ENCODE assay signal across 13 cellular contexts in the genomic region with DNA sequence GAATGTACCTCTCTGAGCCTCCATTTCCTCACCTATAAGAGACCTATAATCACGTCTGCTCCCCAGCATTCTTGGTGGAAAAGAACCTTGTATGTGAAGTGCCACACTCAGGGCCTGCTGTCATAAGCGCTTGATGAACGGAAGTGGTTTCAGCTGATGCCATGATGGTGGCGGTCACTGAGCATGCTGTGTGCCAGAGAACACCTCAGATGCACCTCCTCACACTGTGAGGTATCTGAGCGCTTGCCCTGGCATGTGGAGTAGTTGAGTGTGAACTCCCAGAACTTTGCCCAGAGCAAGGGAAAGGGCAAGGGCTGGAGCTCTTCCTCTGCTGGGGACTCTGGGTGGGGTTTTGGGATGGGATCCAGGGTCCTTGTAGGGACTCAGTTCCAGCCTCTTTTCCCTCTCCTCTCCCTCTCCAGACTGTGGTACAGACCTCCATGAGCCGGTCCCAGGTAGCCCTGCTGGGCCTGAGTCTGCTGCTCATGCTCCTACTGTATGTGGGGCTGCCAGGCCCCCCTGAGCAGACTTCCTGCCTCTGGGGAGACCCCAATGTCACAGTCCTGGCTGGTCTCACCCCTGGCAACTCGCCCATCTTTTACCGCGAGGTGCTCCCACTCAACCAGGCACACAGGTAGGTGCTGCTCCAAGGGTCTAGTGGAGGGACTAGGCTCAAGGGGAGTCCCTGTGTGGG. TPM values are rescaled to one million over a fixed set of nuclear protein-coding genes. Genes with fewer than 3 reads are reported as not detected.
A peak's percentile ranks its signal among the peaks of the same experiment; 100 is the strongest.
DNase-seq lines count a peak whose midpoint lies in the region; ATAC-seq and TF ChIP-seq lines count a peak whose summit lies in the region.
"Had no signal": no experiment of that assay in that cellular context is flagged by ENCODE, and none has a peak within 500 bp of the region (broad histone marks: within the 10 kb centered on the region; RNA-seq: fewer than 3 reads in every experiment).

No MANE protein-coding gene starts in this region.

- H3K4me1 Mint-ChIP-seq in activated CD4-positive, alpha-beta T cell treated with anti-CD3 and anti-CD28 coated beads for 36 hours = peaks cover 37% of the 10 kb centered on the region
- peaks cover 40% of the 10 kb centered on the region for H3K4me1 Mint-ChIP-seq in central memory CD8-positive, alpha-beta T cell
- H3K4me1 Mint-ChIP-seq in neural progenitor cell = peaks cover 33% of the 10 kb centered on the region

- no peaks in the 10 kb centered on the region for H3K27me3 Mint-ChIP-seq in activated CD4-positive, alpha-beta T cell treated with anti-CD3 and anti-CD28 coated beads for 36 hours
- H3K27me3 Mint-ChIP-seq in central memory CD8-positive, alpha-beta T cell = no peaks in the 10 kb centered on the region
- H3K27me3 Mint-ChIP-seq in neural progenitor cell (ENCODE audit: insufficient read depth, low read depth) = peaks cover 7% of the 10 kb centered on the region

- no peaks in the 10 kb centered on the region for H3K9me3 Mint-ChIP-seq in activated CD4-positive, alpha-beta T cell treated with anti-CD3 and anti-CD28 coated beads for 36 hours (ENCODE audit: low read depth)
- H3K9me3 Mint-ChIP-seq in central memory CD8-positive, alpha-beta T cell = no peaks in the 10 kb centered on the region
- H3K9me3 Mint-ChIP-seq in neural progenitor cell = no peaks in the 10 kb centered on the region

- H3F3A ChIP-seq in neural progenitor cell (ENCODE audit: low read depth) = peaks cover 43% of the 10 kb centered on the region

- POLR2A ChIA-PET in activated CD4-positive, alpha-beta T cell treated with anti-CD3 and anti-CD28 coated beads for 36 hours (lab: Charles Lee) = interaction anchor here (0.6 to 1.1 kb wide), 3 partner anchors 15 to 300 kb away, joined by 3 to 4 read pairs (median 3); no protein-coding TSS in a partner anchor

- CTCF ChIA-PET in activated CD4-positive, alpha-beta T cell treated with anti-CD3 and anti-CD28 coated beads for 36 hours (lab: Charles Lee) = interaction anchor here (0.5 to 1.0 kb wide), 2 partner anchors 8 to 65 kb away, joined by 3 read pairs; no protein-coding TSS in a partner anchor

- no peak overlapping the region for H3K9ac ChIP-seq in neural progenitor cell

- H3K36me3 ChIP-seq in neural progenitor cell = no peaks in the 10 kb centered on the region
- H3K36me3 ChIP-seq: left lung, thoracic aorta had no signal

- no peak overlapping the region for H3K27ac ChIP-seq in neural progenitor cell
- H3K27ac ChIP-seq: left lung had no signal

- no peak overlapping the region for H3K4me2 ChIP-seq in neural progenitor cell

- DNase-seq in activated CD4-positive, alpha-beta T cell treated with anti-CD3 and anti-CD28 coated beads for 36 hours = peak; percentile 56
- DNase-seq in activated CD4-positive, alpha-beta T cell treated with anti-CD3 and anti-CD28 coated beads for 4 hours = no peak
- DNase-seq in activated CD4-positive, alpha-beta T cell treated with anti-CD3 and anti-CD28 coated beads, Interleukin-2, amount 50 U/mL, for 1 hour = peak; percentile 34
- no peak for DNase-seq in central memory CD8-positive, alpha-beta T cell (ENCODE audit: low spot score in 2 of 2)
- DNase-seq in neural progenitor cell (ENCODE audit: low spot score) (no peak), NAMALWA (ENCODE audit: low spot score) (no peak)
- DNase-seq: heart right ventricle, left lung, NCI-H1105, NCI-H446 had no signal

- TF ChIP-seq CTCF in neural progenitor cell (IDR thresholded peaks at IDR 0.05) = no peak

- no peaks in the 10 kb centered on the region for H4K20me1 ChIP-seq in neural progenitor cell (ENCODE audit: low read depth)

- H3K4me3 ChIP-seq in neural progenitor cell = no peak overlapping the region
- H3K4me3 ChIP-seq: heart right ventricle, left lung, thoracic aorta had no signal

- H3K4me3 Mint-ChIP-seq in activated CD4-positive, alpha-beta T cell treated with anti-CD3 and anti-CD28 coated beads for 36 hours = no peak overlapping the region
- peak overlapping the region; percentile 40 for H3K4me3 Mint-ChIP-seq in central memory CD8-positive, alpha-beta T cell
- H3K4me3 Mint-ChIP-seq in neural progenitor cell = peak overlapping the region; percentile 41

- H3K36me3 Mint-ChIP-seq in activated CD4-positive, alpha-beta T cell treated with anti-CD3 and anti-CD28 coated beads for 36 hours (ENCODE audit: low read depth) = peaks cover 6% of the 10 kb centered on the region
- peaks cover 18% of the 10 kb centered on the region for H3K36me3 Mint-ChIP-seq in central memory CD8-positive, alpha-beta T cell (ENCODE audit: insufficient read depth)
- H3K36me3 Mint-ChIP-seq in neural progenitor cell = peaks cover 3% of the 10 kb centered on the region

- H3K27me3 ChIP-seq in neural progenitor cell = peaks cover 39% of the 10 kb centered on the region
- H3K27me3 ChIP-seq: heart right ventricle, left lung had no signal

- peak overlapping the region; percentile 44 for H3K27ac Mint-ChIP-seq in activated CD4-positive, alpha-beta T cell treated with anti-CD3 and anti-CD28 coated beads for 36 hours
- H3K27ac Mint-ChIP-seq in central memory CD8-positive, alpha-beta T cell (ENCODE audit: low read depth) = peak overlapping the region; percentile 21
- peak overlapping the region; percentile 47 for H3K27ac Mint-ChIP-seq in neural progenitor cell

- intact Hi-C loops in activated CD4-positive, alpha-beta T cell treated with anti-CD3 and anti-CD28 coated beads for 36 hours (cut with DNase I, micrococcal nuclease) = loop anchor here in 1 of 2 experiments (10.0 kb wide), 2 partner anchors 583 to 707 kb away; partner anchors contain the start of genes GNL3, PBRM1 and RBM15B

- no peaks in the 10 kb centered on the region for H3K9me3 ChIP-seq in neural progenitor cell (ENCODE audit: low read depth)
- H3K9me3 ChIP-seq: heart right ventricle, left lung, thoracic aorta had no signal

- no peak for ATAC-seq in activated CD4-positive, alpha-beta T cell treated with anti-CD3 and anti-CD28 coated beads for 36 hours
- peak; percentile 47 for ATAC-seq in central memory CD8-positive, alpha-beta T cell (replicated peaks; ENCODE audit: extremely low read depth, poor library complexity, severe bottlenecking)
- no peak for ATAC-seq in GM19463 (IDR thresholded peaks at IDR 0.05; ENCODE audit: unreplicated experiment)
- ATAC-seq in GM21515 (IDR thresholded peaks at IDR 0.05; ENCODE audit: unreplicated experiment) = no peak
- ATAC-seq: heart right ventricle, left lung had no signal

- H3K4me1 ChIP-seq in neural progenitor cell = peaks cover 30% of the 10 kb centered on the region

- no peak overlapping the region for H2AFZ ChIP-seq in neural progenitor cell (replicated peaks)

- no peaks in the 10 kb centered on the region for H3K79me2 ChIP-seq in neural progenitor cell (ENCODE audit: low read depth)

RNA-seq across cellular contexts. Expression of gene ABHD14A, which starts 2.7 kb away (rescaled TPM):
- total RNA-seq in activated CD4-positive, alpha-beta T cell treated with anti-CD3 and anti-CD28 coated beads for 36 hours = 1 to 10 TPM; 6.3 to 7.5 TPM
- total RNA-seq in neural progenitor cell (ENCODE audit: low replicate concordance) = 4.0 and 14.7 TPM in 2 replicates

RNA-seq across cellular contexts. Expression of gene ABHD14B, which starts 3.7 kb away (rescaled TPM):
- total RNA-seq in activated CD4-positive, alpha-beta T cell treated with anti-CD3 and anti-CD28 coated beads for 36 hours = 10 to 100 TPM; 62.4 to 65.0 TPM
- 6.0 and 8.3 TPM in 2 replicates for total RNA-seq in neural progenitor cell (ENCODE audit: low replicate concordance)

RNA-seq across cellular contexts. Expression of gene ACY1, which starts 5.7 kb away (rescaled TPM):
- 10 to 100 TPM; 61.5 to 90.0 TPM for total RNA-seq in activated CD4-positive, alpha-beta T cell treated with anti-CD3 and anti-CD28 coated beads for 36 hours
- total RNA-seq in neural progenitor cell (ENCODE audit: low replicate concordance) = 17.3 and 31.8 TPM in 2 replicates

RNA-seq across cellular contexts. Expression of gene PCBP4, which starts 10.3 kb away (rescaled TPM):
- 10 to 100 TPM; 12.5 to 13.6 TPM for total RNA-seq in activated CD4-positive, alpha-beta T cell treated with anti-CD3 and anti-CD28 coated beads for 36 hours
- 30.5 and 82.3 TPM in 2 replicates for total RNA-seq in neural progenitor cell (ENCODE audit: low replicate concordance)

RNA-seq across cellular contexts. Expression of gene RPL29, which starts 18.1 kb away (rescaled TPM):
- 1,000 to 10,000 TPM; 1,975 to 2,071 TPM for total RNA-seq in activated CD4-positive, alpha-beta T cell treated with anti-CD3 and anti-CD28 coated beads for 36 hours
- total RNA-seq in neural progenitor cell (ENCODE audit: low replicate concordance) = 1,431 and 2,019 TPM in 2 replicates

Comparison
In these comparisons a context has a peak if more than half of its experiments do, and no peak if none do; other contexts are left out.
1. DNase-seq: peak in activated CD4-positive, alpha-beta T cell treated with anti-CD3 and anti-CD28 coated beads for 36 hours (single experiment) and activated CD4-positive, alpha-beta T cell treated with anti-CD3 and anti-CD28 coated beads, Interleukin-2, amount 50 U/mL, for 1 hour (single experiment); none in activated CD4-positive, alpha-beta T cell treated with anti-CD3 and anti-CD28 coated beads for 4 hours (0 of 2), central memory CD8-positive, alpha-beta T cell (0 of 2), neural progenitor cell (single experiment) and NAMALWA (single experiment).
2. Peak in every context shown above with its lines, with median percentiles within 50 percentile points of each other: H3K27ac Mint-ChIP-seq.